In genomic region chr13:30908416-30908980, GRCh38 we compare ENCODE assay signal across 1 cellular context.
TF ChIP-seq lines count a peak whose summit lies in the region.

No MANE protein-coding gene starts in this region.

TF ChIP-seq in endothelial cell of umbilical vein, 7 proteins besides CTCF, POLR2A, EP300 and RAD21:
- TF ChIP-seq GATA2 (IDR thresholded peaks at IDR 0.05; ENCODE audit: insufficient read depth, insufficient read length, low read depth, low read length) (no peak), MAX (IDR thresholded peaks at IDR 0.05; ENCODE audit: insufficient read depth, insufficient read length) (no peak), JUN (IDR thresholded peaks at IDR 0.05; ENCODE audit: borderline replicate concordance, insufficient read depth, insufficient read length, low read depth) (no peak), MYC (IDR thresholded peaks at IDR 0.05; ENCODE audit: low read depth, low read length) (no peak), FOS (IDR thresholded peaks at IDR 0.05; ENCODE audit: borderline replicate concordance, insufficient read depth, low read length) (no peak), EZH2 (IDR thresholded peaks at IDR 0.05; ENCODE audit: borderline replicate concordance, low read depth, low read length, severe bottlenecking) (no peak), POLR2AphosphoS5 (IDR thresholded peaks at IDR 0.05; ENCODE audit: insufficient read depth, low read depth, low read length) (no peak)
